10 cellular contexts compared by ENCODE assay signal in genomic region chr9:73148447-73148937, GRCh38. TPM values are rescaled to one million over a fixed set of nuclear protein-coding genes. Genes with fewer than 3 reads are reported as not detected.
DNase-seq lines count a peak whose midpoint lies in the region; ATAC-seq, FAIRE-seq and TF ChIP-seq lines count a peak whose summit lies in the region.
"Had no signal": no experiment of that assay in that cellular context is flagged by ENCODE, and none has a peak within 500 bp of the region (broad histone marks: within the 10 kb centered on the region; RNA-seq: fewer than 3 reads in every experiment).

No MANE protein-coding gene starts in this region.

- no peak overlapping the region for H3K9ac ChIP-seq in HUES48 (ENCODE audit: low read depth, low read length)
- no peak overlapping the region for H3K9ac ChIP-seq in mucosa of rectum (ENCODE audit: low read depth in 1 of 2, low read length in 2 of 2)

- H3K27ac ChIP-seq in A549 (peak overlapping the region; percentile 87 to 89), HUES48 (ENCODE audit: low read depth, low read length) (peak overlapping the region; percentile 82), mucosa of rectum (ENCODE audit: low read depth in 2 of 2, low read length in 2 of 2) (peak overlapping the region; percentile 36 to 54)

- peaks cover 40% of the 10 kb centered on the region for H3K4me1 Mint-ChIP-seq in MCF 10A (ENCODE audit: insufficient read depth, unreplicated experiment)

- no peaks in the 10 kb centered on the region for H3K9me3 Mint-ChIP-seq in MCF 10A (ENCODE audit: unreplicated experiment)

- TF ChIP-seq EP300 in A549 (IDR thresholded peaks at IDR 0.05), result peak in 1 of 2 experiments; percentile 42; a peak in 1 of 5 replicates

- WGBS in A549 (ENCODE audit: missing lambda C conversion rate), result 1% methylated on average over 3 of the region's 3 CpGs

- H3K9me3 ChIP-seq in A549 (no peaks in the 10 kb centered on the region), HUES48 (ENCODE audit: control insufficient read depth, insufficient read depth, low read length) (no peaks in the 10 kb centered on the region), mucosa of rectum (ENCODE audit: control insufficient read depth in 2 of 2, low read length in 2 of 2) (no peaks in the 10 kb centered on the region)

- BruUV-seq in MCF 10A (replicated peaks; lab: Mats Ljungman, UMichigan), result no TSS peak

- CTCF ChIA-PET in A549 (lab: Yijun Ruan, JAX) (interaction anchor here (0.9 to 1.5 kb wide), 2 partner anchors 11 to 17 kb away, joined by 3 to 5 read pairs; no protein-coding TSS in a partner anchor), MCF 10A (lab: Yijun Ruan, JAX) (interaction anchor here (1.4 kb wide), 1 partner anchor 28 kb away, joined by 3 read pairs; no protein-coding TSS in a partner anchor)

- H3K27me3 ChIP-seq in HUES48 (ENCODE audit: control insufficient read depth, insufficient read depth, low read length) (no peaks in the 10 kb centered on the region), mucosa of rectum (ENCODE audit: control insufficient read depth in 2 of 2, insufficient read depth in 2 of 2, low read length in 2 of 2) (no peaks in the 10 kb centered on the region), H7 (ENCODE audit: control insufficient read depth, insufficient read depth, low read length) (no peaks in the 10 kb centered on the region)

- peak overlapping the region; percentile 86 for H3K27ac Mint-ChIP-seq in MCF 10A (ENCODE audit: low read depth, unreplicated experiment)

- ATAC-seq in A549 (peak; percentile 14 to 26; a peak in 3 of 6 replicates), GM19455 (IDR thresholded peaks at IDR 0.05; ENCODE audit: unreplicated experiment) (no peak), HG03045 (IDR thresholded peaks at IDR 0.05; ENCODE audit: unreplicated experiment) (no peak)

- POLR2A ChIA-PET in A549 (lab: Yijun Ruan, JAX) (interaction anchor here (1.2 kb wide), 1 partner anchor 15 kb away, joined by 5 read pairs; no protein-coding TSS in a partner anchor), MCF 10A (lab: Yijun Ruan, JAX) (interaction anchor here (1.3 to 7.8 kb wide), 5 partner anchors 10 to 1940 kb away, joined by 4 to 183 read pairs (median 6); partner anchors contain the start of genes NMRK1 and OSTF1)

- no peak for TF ChIP-seq POLR2A in A549 (IDR thresholded peaks at IDR 0.05; ENCODE audit: low read length)

- peak overlapping the region; percentile 17; the same call in 1 of the 3 replicates for H3K4me3 ChIP-seq in A549
- H3K4me3 ChIP-seq in HUES48 (ENCODE audit: low read depth, low read length), result no peak overlapping the region
- no peak overlapping the region for H3K4me3 ChIP-seq in mucosa of rectum (ENCODE audit: low read length in 2 of 2)
- no peak overlapping the region for H3K4me3 ChIP-seq in H7 (ENCODE audit: insufficient read depth, low read depth, low read length)

- FAIRE-seq in A549 (lab: Jason Lieb, UNC), result peak; percentile 63

- no peak for TF ChIP-seq RAD21 in A549 (conservative IDR thresholded peaks at IDR 0.05 in 1 of 2, IDR thresholded peaks at IDR 0.05 in 1 of 2)

- peak overlapping the region; percentile 89 for H3K4me2 ChIP-seq in A549

- no peaks in the 10 kb centered on the region for H3K36me3 ChIP-seq in HUES48 (ENCODE audit: control insufficient read depth, insufficient read depth, low read length)
- no peaks in the 10 kb centered on the region for H3K36me3 ChIP-seq in mucosa of rectum (ENCODE audit: control insufficient read depth in 2 of 2, insufficient read depth in 2 of 2, low read length in 2 of 2)
- H3K36me3 ChIP-seq in H7 (replicated peaks; ENCODE audit: control insufficient read depth, insufficient read depth, low read length), result no peaks in the 10 kb centered on the region

- H3K27me3 Mint-ChIP-seq in MCF 10A (ENCODE audit: insufficient read depth, unreplicated experiment), result no peaks in the 10 kb centered on the region

- intact Hi-C loops in MCF 10A (cut with micrococcal nuclease), result no loop called here

- H3K4me1 ChIP-seq in A549 (peaks cover 69% of the 10 kb centered on the region), HUES48 (ENCODE audit: control insufficient read depth, insufficient read depth, low read length) (peaks cover 45% of the 10 kb centered on the region), mucosa of rectum (ENCODE audit: control insufficient read depth in 2 of 2, insufficient read depth in 2 of 2, low read length in 2 of 2) (peaks cover 0 to 7% of the 10 kb centered on the region in 2 donors)

- DNase-seq in A549 (ENCODE audit: low read depth in 1 of 2, low spot score in 1 of 2), result no peak
- DNase-seq in MCF 10A (ENCODE audit: unreplicated experiment), result peak; percentile 36
- no peak for DNase-seq in H7
- no peak for DNase-seq in D341Med (ENCODE audit: low spot score)
- DNase-seq: effector CD8-positive, alpha-beta T cell; NCI-H1092 had no signal

- peaks cover 20% of the 10 kb centered on the region for H3K36me3 Mint-ChIP-seq in MCF 10A (ENCODE audit: insufficient read depth, unreplicated experiment)

- TF ChIP-seq CTCF in A549 (IDR thresholded peaks at IDR 0.05) (no peak), MCF 10A (IDR thresholded peaks at IDR 0.05; ENCODE audit: unreplicated experiment) (no peak)

- no peak overlapping the region for H3K4me3 Mint-ChIP-seq in MCF 10A (ENCODE audit: unreplicated experiment)

TF ChIP-seq in A549, 52 proteins besides CTCF, POLR2A, EP300 and RAD21:
- TF ChIP-seq NR3C1 (IDR thresholded peaks at IDR 0.05) (no peak), RARB (CRISPR knock-in tag; IDR thresholded peaks at IDR 0.05) (peak; percentile 41; the same call in 1 of the 2 replicates), GATA3 (IDR thresholded peaks at IDR 0.05; ENCODE audit: borderline replicate concordance) (peak; percentile 49; the same call in 1 of the 2 replicates), JUNB (IDR thresholded peaks at IDR 0.05) (peak; percentile 76), CEBPB (IDR thresholded peaks at IDR 0.05) (peak; percentile 78), JUN (IDR thresholded peaks at IDR 0.05) (0 out of 5 replicates have a peak, but pooled peaks of 1 of the 2 experiments have one; percentile 50), FOSL2 (IDR thresholded peaks at IDR 0.05) (0 out of 2 replicates have a peak, but pooled peaks have one; percentile 53), FOSL2 (CRISPR knock-in tag; IDR thresholded peaks at IDR 0.05) (peak; percentile 36; the same call in 1 of the 2 replicates), HDAC2 (IDR thresholded peaks at IDR 0.05) (no peak), HEYL (CRISPR knock-in tag; IDR thresholded peaks at IDR 0.05) (no peak)
- TF ChIP-seq, protein P1, sequence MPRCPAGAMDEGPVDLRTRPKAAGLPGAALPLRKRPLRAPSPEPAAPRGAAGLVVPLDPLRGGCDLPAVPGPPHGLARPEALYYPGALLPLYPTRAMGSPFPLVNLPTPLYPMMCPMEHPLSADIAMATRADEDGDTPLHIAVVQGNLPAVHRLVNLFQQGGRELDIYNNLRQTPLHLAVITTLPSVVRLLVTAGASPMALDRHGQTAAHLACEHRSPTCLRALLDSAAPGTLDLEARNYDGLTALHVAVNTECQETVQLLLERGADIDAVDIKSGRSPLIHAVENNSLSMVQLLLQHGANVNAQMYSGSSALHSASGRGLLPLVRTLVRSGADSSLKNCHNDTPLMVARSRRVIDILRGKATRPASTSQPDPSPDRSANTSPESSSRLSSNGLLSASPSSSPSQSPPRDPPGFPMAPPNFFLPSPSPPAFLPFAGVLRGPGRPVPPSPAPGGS (IDR thresholded peaks at IDR 0.05), result peak; percentile 43; the same call in 1 of the 3 replicates
- TF ChIP-seq, protein P2, sequence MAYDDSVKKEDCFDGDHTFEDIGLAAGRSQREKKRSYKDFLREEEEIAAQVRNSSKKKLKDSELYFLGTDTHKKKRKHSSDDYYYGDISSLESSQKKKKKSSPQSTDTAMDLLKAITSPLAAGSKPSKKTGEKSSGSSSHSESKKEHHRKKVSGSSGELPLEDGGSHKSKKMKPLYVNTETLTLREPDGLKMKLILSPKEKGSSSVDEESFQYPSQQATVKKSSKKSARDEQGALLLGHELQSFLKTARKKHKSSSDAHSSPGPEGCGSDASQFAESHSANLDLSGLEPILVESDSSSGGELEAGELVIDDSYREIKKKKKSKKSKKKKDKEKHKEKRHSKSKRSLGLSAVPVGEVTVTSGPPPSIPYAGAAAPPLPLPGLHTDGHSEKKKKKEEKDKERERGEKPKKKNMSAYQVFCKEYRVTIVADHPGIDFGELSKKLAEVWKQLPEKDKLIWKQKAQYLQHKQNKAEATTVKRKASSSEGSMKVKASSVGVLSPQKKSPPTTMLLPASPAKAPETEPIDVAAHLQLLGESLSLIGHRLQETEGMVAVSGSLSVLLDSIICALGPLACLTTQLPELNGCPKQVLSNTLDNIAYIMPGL (CRISPR knock-in tag; IDR thresholded peaks at IDR 0.05; ENCODE audit: borderline replicate concordance), result no peak
- TF ChIP-seq, protein P3, sequence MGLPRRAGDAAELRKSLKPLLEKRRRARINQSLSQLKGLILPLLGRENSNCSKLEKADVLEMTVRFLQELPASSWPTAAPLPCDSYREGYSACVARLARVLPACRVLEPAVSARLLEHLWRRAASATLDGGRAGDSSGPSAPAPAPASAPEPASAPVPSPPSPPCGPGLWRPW (IDR thresholded peaks at IDR 0.05), result peak; percentile 58
TF ChIP-seq in A549: peak in this region for 8.

RNA-seq across cellular contexts. Expression of gene ANXA1, which starts 3.2 kb away (rescaled TPM):
- polyA plus RNA-seq in A549 (2011; rRNA removed), result 1,630 and 1,990 TPM in 2 replicates
- 803 and 959 TPM in 2 replicates for polyA plus RNA-seq in A549 (2012; cell fraction: cytosol; rRNA removed)
- polyA plus RNA-seq in A549 (2012; cell fraction: nucleus; rRNA removed), result 455 and 518 TPM in 2 replicates
- 1,437 to 1,601 TPM (median 1,494 TPM) in 3 replicates for polyA plus RNA-seq in A549 (2017; fragmentation: RNase III; extraction: RNeasy Plus Mini Kit Qiagen cat#74134 plus additional on column Dnase treatment)
- 502 and 534 TPM in 2 replicates for polyA minus RNA-seq in A549 (2011; rRNA and poly(A)+ RNA removed)
- total RNA-seq in MCF 10A (2022), result 731 and 810 TPM in 2 replicates
- total RNA-seq in H7 (2014; rRNA removed; shearing (Covaris generic)), result 4.7 and 6.6 TPM in 2 replicates

Comparison
In these comparisons a context has a peak if more than half of its experiments do, and no peak if none do; other contexts are left out.
1. ATAC-seq: peak in A549 (2 of 2); none in GM19455 (single experiment) and HG03045 (single experiment).
2. RNA of gene ANXA1, which starts 3.2 kb away (total RNA-seq): 731 to 810 TPM in MCF 10A; 4.7 to 6.6 TPM in H7; every median in the first group is over 10 times any median in the second.
3. Peak in every context shown above with its lines, with median percentiles within 50 percentile points of each other: H3K27ac ChIP-seq.